8 cellular contexts compared by ENCODE assay signal in the genomic region with DNA sequence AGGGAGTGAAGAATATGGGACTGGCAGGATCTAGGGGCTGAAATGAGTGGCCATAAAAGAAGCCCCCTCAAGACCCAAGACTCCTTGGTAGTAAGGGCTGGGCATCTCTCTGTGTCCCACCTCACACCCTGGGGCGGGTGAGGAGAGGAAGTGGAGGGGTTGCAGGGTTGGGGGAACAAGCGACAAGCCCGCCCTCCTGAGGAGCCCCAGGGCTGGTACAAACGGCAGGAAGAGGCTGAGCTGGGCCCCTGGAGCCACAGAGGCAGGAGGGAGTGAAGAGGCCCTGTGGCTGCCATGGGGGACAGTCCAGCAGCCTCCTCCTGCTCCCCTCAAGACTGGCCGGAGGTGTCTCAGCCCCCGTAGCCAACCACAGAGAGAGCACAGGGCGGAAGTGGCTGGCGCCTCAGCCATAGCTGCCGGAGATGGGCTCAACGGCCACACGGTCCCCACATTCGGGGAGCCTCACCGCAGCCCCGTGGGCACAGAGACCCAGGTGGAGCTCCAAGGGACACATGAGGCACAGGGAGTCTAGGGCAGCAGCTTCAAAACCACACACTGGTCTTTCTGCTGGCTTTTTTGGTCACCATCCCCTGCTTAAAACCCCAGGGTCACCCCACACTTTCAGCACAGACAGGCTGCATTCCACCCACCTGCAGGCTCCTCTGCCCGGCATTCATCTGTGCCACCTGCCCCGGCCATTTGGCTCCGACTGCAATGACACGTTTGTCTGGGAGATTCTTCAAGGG. TPM values are rescaled to one million over a fixed set of nuclear protein-coding genes. Genes with fewer than 3 reads are reported as not detected.
DNase-seq lines count a peak whose midpoint lies in the region; ATAC-seq, FAIRE-seq and TF ChIP-seq lines count a peak whose summit lies in the region.

No MANE protein-coding gene starts in this region.

- H3K27me3 ChIP-seq in K562 (ENCODE audit: control insufficient read depth in 2 of 2, insufficient read depth in 2 of 2, low read length in 2 of 2) = no peaks in the 10 kb centered on the region

- no peaks in the 10 kb centered on the region for H3K9me3 Mint-ChIP-seq in stimulated activated naive CD8-positive, alpha-beta T cell treated with anti-CD3 and anti-CD28 coated beads, Interleukin-15, amount 100 ng/mL, for 72 hours

- TF ChIP-seq CTCF in K562 (IDR thresholded peaks at IDR 0.05 in 2 of 3, conservative IDR thresholded peaks at IDR 0.05 in 1 of 3; ENCODE audit: insufficient read depth in 2 of 3, low read depth in 1 of 3, low read length in 3 of 3) = no peak

- H3K27me3 Mint-ChIP-seq in stimulated activated naive CD8-positive, alpha-beta T cell treated with anti-CD3 and anti-CD28 coated beads, Interleukin-15, amount 100 ng/mL, for 72 hours = no peaks in the 10 kb centered on the region

- H3K27ac Mint-ChIP-seq in stimulated activated naive CD8-positive, alpha-beta T cell treated with anti-CD3 and anti-CD28 coated beads, Interleukin-15, amount 100 ng/mL, for 72 hours = peak overlapping the region; percentile 98 to 99

- TF ChIP-seq POLR2A in GM12892 (IDR thresholded peaks at IDR 0.05; ENCODE audit: low read depth, low read length) (peak; percentile 80), K562 (conservative IDR thresholded peaks at IDR 0.05) (no peak)

- in situ Hi-C loops in K562 (cut with MboI) = loop anchor here (25.0 kb wide), 2 partner anchors 511 to 836 kb away; partner anchors contain the start of gene FOXS1

- DNase-seq in GM12892 (ENCODE audit: insufficient read length) (peak; percentile 63), NOMO-1 treated with DMSO at 0.1 percent for 48 hours (lab: John Stamatoyannopoulos, UW; ENCODE audit: unreplicated experiment) (peak; percentile 57), K562 (ENCODE audit: extremely low read depth in 1 of 4, low spot score in 3 of 4) (peak in 1 of 4 experiments; percentile 38), AG08396 (ENCODE audit: low spot score) (no peak)
- DNase-seq in stimulated activated naive CD8-positive, alpha-beta T cell treated with anti-CD3 and anti-CD28 coated beads, Interleukin-15, amount 100 ng/mL, for 72 hours = peak; percentile 62 to 65

- no peaks in the 10 kb centered on the region for H3K9me1 ChIP-seq in K562 (ENCODE audit: control insufficient read depth, insufficient read depth, low read length)

- H3K4me1 ChIP-seq in K562 (replicated peaks in 1 of 2; ENCODE audit: control insufficient read depth in 2 of 2, insufficient read depth in 2 of 2, low read length in 2 of 2) = peaks cover 32 to 38% of the 10 kb centered on the region in 2 experiments

- ATAC-seq in GM21619 (IDR thresholded peaks at IDR 0.05; ENCODE audit: unreplicated experiment) = peak; percentile 52
- peak; percentile 39 for ATAC-seq in K562
- ATAC-seq in stimulated activated naive CD8-positive, alpha-beta T cell treated with anti-CD3 and anti-CD28 coated beads, Interleukin-15, amount 100 ng/mL, for 72 hours = peak; percentile 85
- no peak for ATAC-seq in HG02884 (IDR thresholded peaks at IDR 0.05; ENCODE audit: unreplicated experiment)
- no peak for ATAC-seq in GM18520 (IDR thresholded peaks at IDR 0.05; ENCODE audit: unreplicated experiment)

- CTCF ChIA-PET in K562 (lab: Yijun Ruan, JAX; ENCODE audit: low intra/inter-chr PET ratio) = interaction anchor here (4.3 kb wide), 1 partner anchor 105 kb away, joined by 66 read pairs; no protein-coding TSS in a partner anchor

- H3K4me3 ChIP-seq in K562 = no peak overlapping the region

- peak overlapping the region; percentile 88 for H2AFZ ChIP-seq in K562 (ENCODE audit: low read depth, low read length)

- H3K4me3 Mint-ChIP-seq in stimulated activated naive CD8-positive, alpha-beta T cell treated with anti-CD3 and anti-CD28 coated beads, Interleukin-15, amount 100 ng/mL, for 72 hours = peak overlapping the region; percentile 79 to 83

- 77% methylated on average over 18 of the region's 18 CpGs for WGBS in K562 (ENCODE audit: insufficient coverage, low coverage, missing lambda C conversion rate)

- H3K9ac ChIP-seq in K562 (ENCODE audit: insufficient read depth in 1 of 2, low read depth in 2 of 2, low read length in 2 of 2) = peak overlapping the region; percentile 61 to 86; a peak in 3 of 4 replicates

- H3K36me3 ChIP-seq in K562 (ENCODE audit: control insufficient read depth, insufficient read depth, low read length) = no peaks in the 10 kb centered on the region

- TF ChIP-seq RAD21 in K562 (CRISPR knock-in tag; conservative IDR thresholded peaks at IDR 0.05 in 1 of 2, IDR thresholded peaks at IDR 0.05 in 1 of 2) = no peak

- H3K79me2 ChIP-seq in K562 (ENCODE audit: control insufficient read depth, insufficient read depth, low read length) = no peaks in the 10 kb centered on the region

- no peaks in the 10 kb centered on the region for H3K9me3 ChIP-seq in K562 (replicated peaks; ENCODE audit: control insufficient read depth, insufficient read depth, low read depth, low read length)

- H3K4me1 Mint-ChIP-seq in stimulated activated naive CD8-positive, alpha-beta T cell treated with anti-CD3 and anti-CD28 coated beads, Interleukin-15, amount 100 ng/mL, for 72 hours = peaks cover 31% of the 10 kb centered on the region

- no peak for TF ChIP-seq EP300 in K562 (IDR thresholded peaks at IDR 0.05; ENCODE audit: low read length)

- intact Hi-C loops in K562 (cut with micrococcal nuclease) = no loop called here

- peak overlapping the region; percentile 82 for H3K27ac ChIP-seq in K562 (ENCODE audit: extremely low read depth, low read depth, low read length)

- POLR2A ChIA-PET in K562 (lab: Yijun Ruan, JAX) = interaction anchor here (0.5 to 1.5 kb wide), 7 partner anchors 41 to 839 kb away, joined by 3 to 8 read pairs (median 4); no protein-coding TSS in a partner anchor

- no peaks in the 10 kb centered on the region for H4K20me1 ChIP-seq in K562 (replicated peaks; ENCODE audit: control insufficient read depth, insufficient read depth, low read length)

- peak overlapping the region; percentile 26; the same call in 1 of the 2 replicates for H3K4me2 ChIP-seq in K562 (ENCODE audit: insufficient read depth, low read length)

- BruUV-seq in K562 (replicated peaks; lab: Mats Ljungman, UMichigan) = no TSS peak

- FAIRE-seq in GM12892 (lab: Jason Lieb, UNC) (peak; percentile 84), K562 (lab: Jason Lieb, UNC) (no peak)

TF ChIP-seq in K562, 482 proteins besides CTCF, POLR2A, EP300 and RAD21 (continues in another document):
- TF ChIP-seq, protein P1, sequence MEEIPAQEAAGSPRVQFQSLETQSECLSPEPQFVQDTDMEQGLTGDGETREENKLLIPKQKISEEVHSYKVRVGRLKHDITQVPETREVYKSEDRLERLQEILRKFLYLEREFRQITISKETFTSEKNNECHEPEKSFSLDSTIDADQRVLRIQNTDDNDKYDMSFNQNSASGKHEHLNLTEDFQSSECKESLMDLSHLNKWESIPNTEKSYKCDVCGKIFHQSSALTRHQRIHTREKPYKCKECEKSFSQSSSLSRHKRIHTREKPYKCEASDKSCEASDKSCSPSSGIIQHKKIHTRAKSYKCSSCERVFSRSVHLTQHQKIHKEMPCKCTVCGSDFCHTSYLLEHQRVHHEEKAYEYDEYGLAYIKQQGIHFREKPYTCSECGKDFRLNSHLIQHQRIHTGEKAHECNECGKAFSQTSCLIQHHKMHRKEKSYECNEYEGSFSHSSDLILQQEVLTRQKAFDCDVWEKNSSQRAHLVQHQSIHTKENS (CRISPR knock-in tag; IDR thresholded peaks at IDR 0.05) = no peak
- TF ChIP-seq ETV5 (CRISPR knock-in tag; IDR thresholded peaks at IDR 0.05; ENCODE audit: low read depth) (no peak), ILF3 (IDR thresholded peaks at IDR 0.05; ENCODE audit: borderline replicate concordance) (no peak), POLR3A (IDR thresholded peaks at IDR 0.05; ENCODE audit: borderline replicate concordance, extremely low read depth, insufficient read depth, insufficient read length) (no peak), FOXK2 (conservative IDR thresholded peaks at IDR 0.05 in 1 of 2, IDR thresholded peaks at IDR 0.05 in 1 of 2; ENCODE audit: low read depth in 2 of 2) (no peak), TFE3 (CRISPR knock-in tag; IDR thresholded peaks at IDR 0.05) (no peak), KDM2B (CRISPR knock-in tag; IDR thresholded peaks at IDR 0.05) (no peak), RCOR1 (IDR thresholded peaks at IDR 0.05; ENCODE audit: borderline replicate concordance in 1 of 2, low read depth in 2 of 2, low read length in 2 of 2) (no peak), FOXA3 (CRISPR knock-in tag; conservative IDR thresholded peaks at IDR 0.05 in 1 of 2, IDR thresholded peaks at IDR 0.05 in 1 of 2) (no peak), NR3C1 (CRISPR knock-in tag; IDR thresholded peaks at IDR 0.05) (no peak)

RNA-seq across cellular contexts. Expression of gene C20orf203, which starts 0.6 kb away (rescaled TPM):
- polyA plus RNA-seq in GM12892 (2012; ENCODE audit: missing spikeins) = not detected
- total RNA-seq in K562 (2011; cell fraction: chromatin; rRNA removed; ENCODE audit: low replicate concordance) = 15.7 and 23.6 TPM in 2 replicates
- 8.0 and 10.7 TPM in 2 replicates for total RNA-seq in K562 (2011; cell fraction: nucleolus; rRNA removed)
- total RNA-seq in K562 (2011; cell fraction: nucleoplasm; rRNA removed) = 19.4 and 25.1 TPM in 2 replicates
- 0.68 and 0.78 TPM in 2 replicates for total RNA-seq in K562 (2014; rRNA removed)
- total RNA-seq in K562 (2014; rRNA removed; fragmentation: Illumina TruSeq; extraction: Trizol) = 0.48 and 0.62 TPM in 2 replicates
- 0.57 and 0.58 TPM in 2 replicates for total RNA-seq in K562 (2015; rRNA removed; fragmentation: Illumina TruSeq; extraction: Trizol)
- 2.0 and 2.4 TPM in 2 replicates for total RNA-seq in K562 (2021)
- 0.52 and 1.5 TPM in 2 replicates for polyA plus RNA-seq in K562 (2011; rRNA removed)
- polyA plus RNA-seq in K562 (2011; cell fraction: cytosol; rRNA removed) = 0.60 and 1.3 TPM in 2 replicates
- 3.0 and 4.6 TPM in 2 replicates for polyA plus RNA-seq in K562 (2011; cell fraction: nucleus; rRNA removed)
- polyA plus RNA-seq in K562 (2012) = 0.73 and 1.5 TPM in 2 replicates
- 0.58 and 0.68 TPM in 2 replicates for polyA plus RNA-seq in K562 (2014; fragmentation: Illumina TruSeq; extraction: Trizol)
- under 1 TPM; 0.56 to 0.69 TPM for polyA plus RNA-seq in K562 (2014; fragmentation: Nextera tagmentation; extraction: Ambion mirVana)
- 2.0 and 2.3 TPM in 2 replicates for polyA plus RNA-seq in K562 (2014; rRNA removed)
- polyA minus RNA-seq in K562 (2011; rRNA and poly(A)+ RNA removed) = 0.21 and 0.72 TPM in 2 replicates
- polyA minus RNA-seq in K562 (2011; cell fraction: cytosol; rRNA and poly(A)+ RNA removed) = 0.64 TPM in 1 of 2 replicates, not detected in the other
- 0.81 and 4.7 TPM in 2 replicates for polyA minus RNA-seq in K562 (2011; cell fraction: nucleus; rRNA and poly(A)+ RNA removed)

Comparison
In these comparisons a context has a peak if more than half of its experiments do, and no peak if none do; other contexts are left out.
1. ATAC-seq: peak in GM21619 (single experiment), K562 (single experiment) and stimulated activated naive CD8-positive, alpha-beta T cell treated with anti-CD3 and anti-CD28 coated beads, Interleukin-15, amount 100 ng/mL, for 72 hours (single experiment); none in HG02884 (single experiment) and GM18520 (single experiment).